In genomic region chr22:32378703-32379272, GRCh38 we compare ENCODE assay signal across 8 cellular contexts. TPM values are rescaled to one million over a fixed set of nuclear protein-coding genes. Genes with fewer than 3 reads are reported as not detected.
DNase-seq lines count a peak whose midpoint lies in the region; ATAC-seq and TF ChIP-seq lines count a peak whose summit lies in the region.

No MANE protein-coding gene starts in this region.

- H3K4me3 ChIP-seq in fibroblast of the aortic adventitia (ENCODE audit: low read depth, low read length) (no peak overlapping the region), retinal pigment epithelial cell (ENCODE audit: low read length) (no peak overlapping the region)

- no peak for ATAC-seq in HG02840 (IDR thresholded peaks at IDR 0.05; ENCODE audit: low FRiP score, unreplicated experiment)

- peak; percentile 27 to 43 for DNase-seq in AML-193 (lab: John Stamatoyannopoulos, UW)
- peak; percentile 61 for DNase-seq in RPMI8226
- no peak for DNase-seq in fibroblast of the aortic adventitia (ENCODE audit: low read depth)
- DNase-seq in retinal pigment epithelial cell (ENCODE audit: low read depth), result no peak
- DNase-seq in AG08396 (ENCODE audit: low spot score), result no peak
- no peak for DNase-seq in NCI-H345 treated with DMSO at 0.1 percent for 48 hours (lab: John Stamatoyannopoulos, UW; ENCODE audit: unreplicated experiment)

- peak; percentile 67 for TF ChIP-seq CTCF in GM12873 (IDR thresholded peaks at IDR 0.05; ENCODE audit: insufficient read depth, low read depth, low read length, missing control alignments)
- peak; percentile 43 for TF ChIP-seq CTCF in fibroblast of the aortic adventitia (IDR thresholded peaks at IDR 0.05; ENCODE audit: insufficient read depth, low read length)
- TF ChIP-seq CTCF in retinal pigment epithelial cell (conservative IDR thresholded peaks at IDR 0.05; ENCODE audit: low read depth, low read length), result peak; percentile 79

RNA-seq across cellular contexts. Expression of gene RFPL3, which starts 21.1 kb away (rescaled TPM):
- total RNA-seq in fibroblast of the aortic adventitia (ENCODE audit: low replicate concordance), result not detected in 2 replicates

RNA-seq across cellular contexts. Expression of gene RTCB, which starts 33.3 kb away (rescaled TPM):
- total RNA-seq in fibroblast of the aortic adventitia (ENCODE audit: low replicate concordance), result 74.8 and 194 TPM in 2 replicates

Comparison
In these comparisons a context has a peak if more than half of its experiments do, and no peak if none do; other contexts are left out.
1. DNase-seq: peak in AML-193 (2 of 2) and RPMI8226 (single experiment); none in fibroblast of the aortic adventitia (single experiment), retinal pigment epithelial cell (single experiment), AG08396 (single experiment) and NCI-H345 treated with DMSO at 0.1 percent for 48 hours (single experiment).
2. Peak in every context shown above with its lines, with median percentiles within 50 percentile points of each other: CTCF ChIP-seq.